ENCODE assay signal across 1 cellular context in the genomic region with DNA sequence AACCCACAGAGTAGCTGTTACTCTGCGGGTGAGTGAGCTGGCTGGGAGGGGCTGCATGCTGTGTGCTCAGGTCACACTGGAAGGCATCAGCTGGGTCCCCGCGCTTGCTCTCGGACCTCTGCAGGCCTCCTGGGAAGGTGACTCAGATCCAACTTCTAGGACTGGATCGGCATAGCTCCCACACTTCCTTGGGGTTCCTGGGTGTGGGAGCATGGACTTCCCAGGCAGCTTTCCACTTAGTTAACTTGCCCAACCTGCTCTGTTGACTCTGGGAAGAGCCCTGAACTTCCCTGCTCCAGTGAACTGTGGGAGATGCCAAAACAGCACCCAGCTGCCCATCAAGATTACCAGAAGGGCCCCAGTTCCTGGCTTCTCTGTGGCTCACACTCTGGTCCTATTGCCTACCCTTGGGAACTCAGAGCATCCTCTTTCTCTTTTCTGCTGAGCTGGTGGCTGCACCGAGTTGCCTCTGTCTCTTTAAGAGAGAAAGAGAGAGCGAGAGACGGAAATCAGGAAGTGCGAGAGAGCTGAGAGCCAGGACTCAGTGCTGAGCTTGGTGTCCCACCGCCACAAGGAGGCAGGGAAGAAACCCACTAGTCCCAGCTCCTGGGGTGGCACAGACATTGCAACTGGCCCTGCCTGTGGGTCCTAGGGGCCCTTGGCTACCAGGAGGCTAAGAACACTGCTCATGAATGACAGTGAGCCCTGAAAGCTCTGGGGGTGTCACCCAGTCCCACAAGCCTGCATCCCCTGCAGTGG.
TF ChIP-seq lines count a peak whose summit lies in the region.

A gene (plus strand): TSS at position 544 of the 759 bp plus-strand sequence. CDS start 2,752 bp downstream, outside the sequence.

TF ChIP-seq in K562, 482 proteins besides CTCF, POLR2A, EP300 and RAD21 (continued from another document):
- TF ChIP-seq, protein P1, sequence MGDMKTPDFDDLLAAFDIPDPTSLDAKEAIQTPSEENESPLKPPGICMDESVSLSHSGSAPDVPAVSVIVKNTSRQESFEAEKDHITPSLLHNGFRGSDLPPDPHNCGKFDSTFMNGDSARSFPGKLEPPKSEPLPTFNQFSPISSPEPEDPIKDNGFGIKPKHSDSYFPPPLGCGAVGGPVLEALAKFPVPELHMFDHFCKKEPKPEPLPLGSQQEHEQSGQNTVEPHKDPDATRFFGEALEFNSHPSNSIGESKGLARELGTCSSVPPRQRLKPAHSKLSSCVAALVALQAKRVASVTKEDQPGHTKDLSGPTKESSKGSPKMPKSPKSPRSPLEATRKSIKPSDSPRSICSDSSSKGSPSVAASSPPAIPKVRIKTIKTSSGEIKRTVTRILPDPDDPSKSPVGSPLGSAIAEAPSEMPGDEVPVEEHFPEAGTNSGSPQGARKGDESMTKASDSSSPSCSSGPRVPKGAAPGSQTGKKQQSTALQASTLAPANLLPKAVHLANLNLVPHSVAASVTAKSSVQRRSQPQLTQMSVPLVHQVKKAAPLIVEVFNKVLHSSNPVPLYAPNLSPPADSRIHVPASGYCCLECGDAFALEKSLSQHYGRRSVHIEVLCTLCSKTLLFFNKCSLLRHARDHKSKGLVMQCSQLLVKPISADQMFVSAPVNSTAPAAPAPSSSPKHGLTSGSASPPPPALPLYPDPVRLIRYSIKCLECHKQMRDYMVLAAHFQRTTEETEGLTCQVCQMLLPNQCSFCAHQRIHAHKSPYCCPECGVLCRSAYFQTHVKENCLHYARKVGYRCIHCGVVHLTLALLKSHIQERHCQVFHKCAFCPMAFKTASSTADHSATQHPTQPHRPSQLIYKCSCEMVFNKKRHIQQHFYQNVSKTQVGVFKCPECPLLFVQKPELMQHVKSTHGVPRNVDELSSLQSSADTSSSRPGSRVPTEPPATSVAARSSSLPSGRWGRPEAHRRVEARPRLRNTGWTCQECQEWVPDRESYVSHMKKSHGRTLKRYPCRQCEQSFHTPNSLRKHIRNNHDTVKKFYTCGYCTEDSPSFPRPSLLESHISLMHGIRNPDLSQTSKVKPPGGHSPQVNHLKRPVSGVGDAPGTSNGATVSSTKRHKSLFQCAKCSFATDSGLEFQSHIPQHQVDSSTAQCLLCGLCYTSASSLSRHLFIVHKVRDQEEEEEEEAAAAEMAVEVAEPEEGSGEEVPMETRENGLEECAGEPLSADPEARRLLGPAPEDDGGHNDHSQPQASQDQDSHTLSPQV (IDR thresholded peaks at IDR 0.05), result no peak
- TF ChIP-seq ZNF174 (CRISPR knock-in tag; IDR thresholded peaks at IDR 0.05) (no peak), TEAD4 (IDR thresholded peaks at IDR 0.05; ENCODE audit: low read length) (no peak), TEAD4 (CRISPR knock-in tag; IDR thresholded peaks at IDR 0.05; ENCODE audit: borderline replicate concordance) (no peak), ETV1 (tag; conservative IDR thresholded peaks at IDR 0.05; ENCODE audit: low read depth) (peak; percentile 47; the same call in 1 of the 2 replicates), CREM (IDR thresholded peaks at IDR 0.05; ENCODE audit: low read depth) (peak; percentile 48; the same call in 1 of the 2 replicates), CTBP1 (IDR thresholded peaks at IDR 0.05; ENCODE audit: borderline replicate concordance) (peak; percentile 41; the same call in 1 of the 2 replicates)
- TF ChIP-seq, protein P2, sequence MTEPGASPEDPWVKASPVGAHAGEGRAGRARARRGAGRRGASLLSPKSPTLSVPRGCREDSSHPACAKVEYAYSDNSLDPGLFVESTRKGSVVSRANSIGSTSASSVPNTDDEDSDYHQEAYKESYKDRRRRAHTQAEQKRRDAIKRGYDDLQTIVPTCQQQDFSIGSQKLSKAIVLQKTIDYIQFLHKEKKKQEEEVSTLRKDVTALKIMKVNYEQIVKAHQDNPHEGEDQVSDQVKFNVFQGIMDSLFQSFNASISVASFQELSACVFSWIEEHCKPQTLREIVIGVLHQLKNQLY (CRISPR knock-in tag; conservative IDR thresholded peaks at IDR 0.05), result no peak
